12 cellular contexts compared by ENCODE assay signal in the genomic region with DNA sequence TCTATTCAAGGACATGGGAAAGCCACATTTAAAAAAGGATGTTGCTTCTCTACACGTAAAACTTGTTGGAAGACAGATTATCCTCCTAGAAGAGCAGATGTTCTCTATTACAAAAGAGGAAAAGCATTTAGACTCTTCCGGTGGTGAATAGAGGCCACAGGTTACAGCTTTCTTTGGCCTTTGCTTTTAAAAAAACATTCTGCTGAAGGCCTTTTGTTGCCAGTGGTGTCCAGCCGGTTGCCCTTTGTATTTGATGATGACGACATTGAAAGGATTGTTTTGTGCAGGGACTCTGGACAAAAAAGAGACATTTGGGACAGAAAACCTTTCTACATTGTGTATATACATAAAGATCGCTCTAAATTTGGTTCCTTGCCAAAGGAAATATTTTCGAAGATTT.
A peak's percentile ranks its signal among the peaks of the same experiment; 100 is the strongest.
DNase-seq lines count a peak whose midpoint lies in the region; ATAC-seq and TF ChIP-seq lines count a peak whose summit lies in the region.
"Had no signal": no experiment of that assay in that cellular context is flagged by ENCODE, and none has a peak within 500 bp of the region (broad histone marks: within the 10 kb centered on the region; RNA-seq: fewer than 3 reads in every experiment).

No MANE protein-coding gene starts in this region.

- H3K27me3 ChIP-seq in tibial artery: no peaks in the 10 kb centered on the region
- H3K27me3 ChIP-seq: colonic mucosa had no signal

- H3K27ac ChIP-seq in tibial artery: peak overlapping the region; percentile 58 to 63
- H3K27ac ChIP-seq: colonic mucosa had no signal

- ATAC-seq in GM21825 (IDR thresholded peaks at IDR 0.05; ENCODE audit: unreplicated experiment): no peak
- ATAC-seq: activated CD4-positive, CD25-positive, alpha-beta regulatory T cell treated with anti-CD3 and anti-CD28 coated beads, Interleukin-2, amount 50 U/mL, for 24 hours; stimulated activated memory B cell treated with anti-CD40 and anti-IgM and Interleukin-4, amounts not matched to agents 10 μg/mL and 1 μg/mL and 100 μg/mL, for 72 hours had no signal

- H3K9me3 ChIP-seq in tibial artery: no peaks in the 10 kb centered on the region
- H3K9me3 ChIP-seq: colonic mucosa had no signal

- TF ChIP-seq CTCF in tibial artery (IDR thresholded peaks at IDR 0.05): no peak

- intact Hi-C loops in tibial artery (cut with DNase I; ENCODE audit: low total_unique reads): no loop called here

- DNase-seq in NCI-H1417 (lab: John Stamatoyannopoulos, UW): peak in 2 of 3 experiments; percentile 28 to 66
- DNase-seq in NCI-H1417 treated with DMSO at 0.1 percent for 48 hours (lab: John Stamatoyannopoulos, UW): no peak
- peak; percentile 66 for DNase-seq in brain pericyte (ENCODE audit: low read depth, low spot score)
- peak; percentile 50 for DNase-seq in left kidney (ENCODE audit: low read depth, low spot score)
- DNase-seq in tibial artery: no peak
- DNase-seq in inferior parietal cortex (ENCODE audit: extremely low spot score): no peak
- no peak for DNase-seq in NCI-H526 (lab: John Stamatoyannopoulos, UW)
- DNase-seq: colonic mucosa, NCI-H226 had no signal

- no peak overlapping the region for H3K4me3 ChIP-seq in tibial artery
- H3K4me3 ChIP-seq: colonic mucosa had no signal

- peaks cover 0 to 58% (median 38%) of the 10 kb centered on the region in 4 donors for H3K4me1 ChIP-seq in tibial artery
- H3K4me1 ChIP-seq: colonic mucosa had no signal

- H3K36me3 ChIP-seq in tibial artery: no peaks in the 10 kb centered on the region
- H3K36me3 ChIP-seq: colonic mucosa had no signal

Comparison
In these comparisons a context has a peak if more than half of its experiments do, and no peak if none do; other contexts are left out.
1. DNase-seq: peak in NCI-H1417 (2 of 3), brain pericyte (single experiment) and left kidney (single experiment); none in NCI-H1417 treated with DMSO at 0.1 percent for 48 hours (single experiment), tibial artery (0 of 2), inferior parietal cortex (single experiment) and NCI-H526 (0 of 2).